ENCODE assay signal across 1 cellular context in the genomic region with DNA sequence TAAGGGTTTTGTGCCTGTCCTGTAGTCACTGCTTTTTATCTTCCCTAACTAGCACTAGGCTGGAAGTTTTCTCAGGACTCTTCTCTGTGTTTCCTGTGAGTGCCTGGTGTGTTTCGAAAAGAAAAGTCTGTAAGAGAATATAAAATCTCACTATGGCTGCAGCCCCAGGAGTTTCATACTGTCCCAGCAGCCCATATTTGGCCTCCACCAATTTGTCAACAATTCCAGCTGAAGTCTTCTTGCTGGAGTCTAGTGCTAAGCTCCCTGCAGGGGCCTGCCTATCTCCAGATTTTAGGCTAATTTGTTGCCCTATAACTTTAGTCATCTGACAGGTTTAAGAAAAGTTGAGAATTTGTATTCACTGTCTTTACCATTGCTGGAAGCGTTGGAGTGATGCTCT.
TF ChIP-seq lines count a peak whose summit lies in the region.

No MANE protein-coding gene starts in this region.

TF ChIP-seq in GM23338, 12 proteins besides CTCF, POLR2A, EP300 and RAD21 (continued from another document):
- TF ChIP-seq, protein P1, sequence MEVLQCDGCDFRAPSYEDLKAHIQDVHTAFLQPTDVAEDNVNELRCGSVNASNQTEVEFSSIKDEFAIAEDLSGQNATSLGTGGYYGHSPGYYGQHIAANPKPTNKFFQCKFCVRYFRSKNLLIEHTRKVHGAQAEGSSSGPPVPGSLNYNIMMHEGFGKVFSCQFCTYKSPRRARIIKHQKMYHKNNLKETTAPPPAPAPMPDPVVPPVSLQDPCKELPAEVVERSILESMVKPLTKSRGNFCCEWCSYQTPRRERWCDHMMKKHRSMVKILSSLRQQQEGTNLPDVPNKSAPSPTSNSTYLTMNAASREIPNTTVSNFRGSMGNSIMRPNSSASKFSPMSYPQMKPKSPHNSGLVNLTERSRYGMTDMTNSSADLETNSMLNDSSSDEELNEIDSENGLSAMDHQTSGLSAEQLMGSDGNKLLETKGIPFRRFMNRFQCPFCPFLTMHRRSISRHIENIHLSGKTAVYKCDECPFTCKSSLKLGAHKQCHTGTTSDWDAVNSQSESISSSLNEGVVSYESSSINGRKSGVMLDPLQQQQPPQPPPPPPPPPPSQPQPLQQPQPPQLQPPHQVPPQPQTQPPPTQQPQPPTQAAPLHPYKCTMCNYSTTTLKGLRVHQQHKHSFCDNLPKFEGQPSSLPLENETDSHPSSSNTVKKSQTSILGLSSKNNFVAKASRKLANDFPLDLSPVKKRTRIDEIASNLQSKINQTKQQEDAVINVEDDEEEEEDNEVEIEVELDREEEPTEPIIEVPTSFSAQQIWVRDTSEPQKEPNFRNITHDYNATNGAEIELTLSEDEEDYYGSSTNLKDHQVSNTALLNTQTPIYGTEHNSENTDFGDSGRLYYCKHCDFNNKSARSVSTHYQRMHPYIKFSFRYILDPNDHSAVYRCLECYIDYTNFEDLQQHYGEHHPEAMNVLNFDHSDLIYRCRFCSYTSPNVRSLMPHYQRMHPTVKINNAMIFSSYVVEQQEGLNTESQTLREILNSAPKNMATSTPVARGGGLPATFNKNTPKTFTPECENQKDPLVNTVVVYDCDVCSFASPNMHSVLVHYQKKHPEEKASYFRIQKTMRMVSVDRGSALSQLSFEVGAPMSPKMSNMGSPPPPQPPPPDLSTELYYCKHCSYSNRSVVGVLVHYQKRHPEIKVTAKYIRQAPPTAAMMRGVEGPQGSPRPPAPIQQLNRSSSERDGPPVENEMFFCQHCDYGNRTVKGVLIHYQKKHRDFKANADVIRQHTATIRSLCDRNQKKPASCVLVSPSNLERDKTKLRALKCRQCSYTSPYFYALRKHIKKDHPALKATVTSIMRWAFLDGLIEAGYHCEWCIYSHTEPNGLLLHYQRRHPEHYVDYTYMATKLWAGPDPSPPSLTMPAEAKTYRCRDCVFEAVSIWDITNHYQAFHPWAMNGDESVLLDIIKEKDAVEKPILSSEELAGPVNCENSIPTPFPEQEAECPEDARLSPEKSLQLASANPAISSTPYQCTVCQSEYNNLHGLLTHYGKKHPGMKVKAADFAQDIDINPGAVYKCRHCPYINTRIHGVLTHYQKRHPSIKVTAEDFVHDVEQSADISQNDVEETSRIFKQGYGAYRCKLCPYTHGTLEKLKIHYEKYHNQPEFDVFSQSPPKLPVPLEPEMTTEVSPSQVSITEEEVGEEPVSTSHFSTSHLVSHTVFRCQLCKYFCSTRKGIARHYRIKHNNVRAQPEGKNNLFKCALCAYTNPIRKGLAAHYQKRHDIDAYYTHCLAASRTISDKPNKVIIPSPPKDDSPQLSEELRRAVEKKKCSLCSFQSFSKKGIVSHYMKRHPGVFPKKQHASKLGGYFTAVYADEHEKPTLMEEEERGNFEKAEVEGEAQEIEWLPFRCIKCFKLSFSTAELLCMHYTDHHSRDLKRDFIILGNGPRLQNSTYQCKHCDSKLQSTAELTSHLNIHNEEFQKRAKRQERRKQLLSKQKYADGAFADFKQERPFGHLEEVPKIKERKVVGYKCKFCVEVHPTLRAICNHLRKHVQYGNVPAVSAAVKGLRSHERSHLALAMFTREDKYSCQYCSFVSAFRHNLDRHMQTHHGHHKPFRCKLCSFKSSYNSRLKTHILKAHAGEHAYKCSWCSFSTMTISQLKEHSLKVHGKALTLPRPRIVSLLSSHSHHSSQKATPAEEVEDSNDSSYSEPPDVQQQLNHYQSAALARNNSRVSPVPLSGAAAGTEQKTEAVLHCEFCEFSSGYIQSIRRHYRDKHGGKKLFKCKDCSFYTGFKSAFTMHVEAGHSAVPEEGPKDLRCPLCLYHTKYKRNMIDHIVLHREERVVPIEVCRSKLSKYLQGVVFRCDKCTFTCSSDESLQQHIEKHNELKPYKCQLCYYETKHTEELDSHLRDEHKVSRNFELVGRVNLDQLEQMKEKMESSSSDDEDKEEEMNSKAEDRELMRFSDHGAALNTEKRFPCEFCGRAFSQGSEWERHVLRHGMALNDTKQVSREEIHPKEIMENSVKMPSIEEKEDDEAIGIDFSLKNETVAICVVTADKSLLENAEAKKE (CRISPR knock-in tag; IDR thresholded peaks at IDR 0.05) = no peak
- TF ChIP-seq, protein P2, sequence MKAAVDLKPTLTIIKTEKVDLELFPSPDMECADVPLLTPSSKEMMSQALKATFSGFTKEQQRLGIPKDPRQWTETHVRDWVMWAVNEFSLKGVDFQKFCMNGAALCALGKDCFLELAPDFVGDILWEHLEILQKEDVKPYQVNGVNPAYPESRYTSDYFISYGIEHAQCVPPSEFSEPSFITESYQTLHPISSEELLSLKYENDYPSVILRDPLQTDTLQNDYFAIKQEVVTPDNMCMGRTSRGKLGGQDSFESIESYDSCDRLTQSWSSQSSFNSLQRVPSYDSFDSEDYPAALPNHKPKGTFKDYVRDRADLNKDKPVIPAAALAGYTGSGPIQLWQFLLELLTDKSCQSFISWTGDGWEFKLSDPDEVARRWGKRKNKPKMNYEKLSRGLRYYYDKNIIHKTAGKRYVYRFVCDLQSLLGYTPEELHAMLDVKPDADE (IDR thresholded peaks at IDR 0.05) = no peak
- TF ChIP-seq EZH2 (IDR thresholded peaks at IDR 0.05; ENCODE audit: low read depth, unreplicated experiment) (no peak), JUNB (IDR thresholded peaks at IDR 0.05; ENCODE audit: unreplicated experiment) (no peak)
